22 cellular contexts compared by ENCODE assay signal in genomic region chr10:70930251-70931000, GRCh38. TPM values are rescaled to one million over a fixed set of nuclear protein-coding genes. Genes with fewer than 3 reads are reported as not detected.
A peak's percentile ranks its signal among the peaks of the same experiment; 100 is the strongest.
DNase-seq lines count a peak whose midpoint lies in the region; ATAC-seq, FAIRE-seq and TF ChIP-seq lines count a peak whose summit lies in the region.
"Had no signal": no experiment of that assay in that cellular context is flagged by ENCODE, and none has a peak within 500 bp of the region (broad histone marks: within the 10 kb centered on the region; RNA-seq: fewer than 3 reads in every experiment).

No MANE protein-coding gene starts in this region.

- H3K9me3 Mint-ChIP-seq in nephron = no peaks in the 10 kb centered on the region
- no peaks in the 10 kb centered on the region for H3K9me3 Mint-ChIP-seq in endothelial cell (ENCODE audit: unreplicated experiment)
- no peaks in the 10 kb centered on the region for H3K9me3 Mint-ChIP-seq in activated CD8-positive, alpha-beta T cell treated with anti-CD3 and anti-CD28 coated beads, Interleukin-2, amount 10 ng/mL, durations not matched to agents 7 days and 5 days (ENCODE audit: insufficient read depth)
- H3K9me3 Mint-ChIP-seq: CD14-positive monocyte had no signal

- H3K27ac ChIP-seq in mammary epithelial cell (ENCODE audit: insufficient read depth, low read depth, low read length) (no peak overlapping the region), breast epithelium (peak overlapping the region in 1 of 2 donors; percentile 25), aorta (ENCODE audit: low read depth in 1 of 2, low read length in 2 of 2) (no peak overlapping the region)
- H3K27ac ChIP-seq: 22Rv1, HL-60, KMS-11, SJCRH30 had no signal

- no peak for FAIRE-seq in GM19239 (lab: Jason Lieb, UNC)

- H2AFZ ChIP-seq in mammary epithelial cell (ENCODE audit: low read depth, low read length) = peak overlapping the region; percentile 26

- DNase-seq in mammary epithelial cell (no peak), breast epithelium (ENCODE audit: low spot score in 2 of 2) (no peak), cerebellum (ENCODE audit: low spot score) (peak; percentile 54), GM19239 (ENCODE audit: insufficient read length, low spot score) (no peak), endothelial cell (ENCODE audit: low spot score) (no peak), aorta (no peak)
- no peak for DNase-seq in activated CD8-positive, alpha-beta T cell treated with anti-CD3 and anti-CD28 coated beads, Interleukin-2, amount 10 ng/mL, durations not matched to agents 7 days and 5 days
- DNase-seq: AML-193, DMS79 treated with DMSO at 0.1 percent for 48 hours, H7, MV-4-11, NCI-H1417, NCI-H187, NCI-H2107, NCI-H2227 treated with DMSO at 0.1 percent for 48 hours, NCI-H510A treated with DMSO at 0.1 percent for 48 hours had no signal

- no peak overlapping the region for H3K4me3 ChIP-seq in mammary epithelial cell (replicated peaks in 1 of 3; ENCODE audit: insufficient read depth in 1 of 3, low read depth in 2 of 3, low read length in 3 of 3)
- H3K4me3 ChIP-seq in breast epithelium = no peak overlapping the region
- no peak overlapping the region for H3K4me3 ChIP-seq in aorta (ENCODE audit: low read length in 2 of 2)
- H3K4me3 ChIP-seq: SJCRH30 had no signal

- no peaks in the 10 kb centered on the region for H4K20me1 ChIP-seq in mammary epithelial cell (ENCODE audit: insufficient read depth, low read length)

- peak overlapping the region; percentile 46 for H3K4me2 ChIP-seq in mammary epithelial cell (ENCODE audit: insufficient read depth, low read depth, low read length)
- H3K4me2 ChIP-seq: KMS-11 had no signal

- H3K36me3 ChIP-seq in mammary epithelial cell (ENCODE audit: insufficient read depth, low read length) = no peaks in the 10 kb centered on the region
- no peaks in the 10 kb centered on the region for H3K36me3 ChIP-seq in breast epithelium
- no peaks in the 10 kb centered on the region for H3K36me3 ChIP-seq in aorta (ENCODE audit: control insufficient read depth in 1 of 2, insufficient read depth in 2 of 2, low read length in 1 of 2)
- H3K36me3 ChIP-seq: SJCRH30 had no signal

- no TSS peak for BruUV-seq in mammary epithelial cell (replicated peaks; lab: Mats Ljungman, UMichigan)

- H3K27me3 ChIP-seq in mammary epithelial cell (ENCODE audit: insufficient read depth, low read length) (no peaks in the 10 kb centered on the region), breast epithelium (no peaks in the 10 kb centered on the region), aorta (ENCODE audit: control insufficient read depth in 1 of 2, insufficient read depth in 2 of 2, low read length in 1 of 2) (no peaks in the 10 kb centered on the region)
- H3K27me3 ChIP-seq: SJCRH30 had no signal

- POLR2A ChIA-PET in activated CD8-positive, alpha-beta T cell treated with anti-CD3 and anti-CD28 coated beads, Interleukin-2, amount 10 ng/mL, durations not matched to agents 7 days and 5 days (lab: Charles Lee) = no interaction called here

- H3K9me3 ChIP-seq in mammary epithelial cell (replicated peaks; ENCODE audit: insufficient read depth, low read length) (no peaks in the 10 kb centered on the region), breast epithelium (no peaks in the 10 kb centered on the region), aorta (ENCODE audit: control insufficient read depth, low read length) (no peaks in the 10 kb centered on the region)
- H3K9me3 ChIP-seq: SJCRH30 had no signal

- H3K27ac Mint-ChIP-seq in nephron (peak overlapping the region in 2 of 3 experiments; percentile 37 to 67), endothelial cell (ENCODE audit: unreplicated experiment) (no peak overlapping the region)
- no peak overlapping the region for H3K27ac Mint-ChIP-seq in activated CD8-positive, alpha-beta T cell treated with anti-CD3 and anti-CD28 coated beads, Interleukin-2, amount 10 ng/mL, durations not matched to agents 7 days and 5 days

- peaks cover 34% of the 10 kb centered on the region for H3K27me3 Mint-ChIP-seq in nephron (ENCODE audit: low read depth)
- peaks cover 9% of the 10 kb centered on the region for H3K27me3 Mint-ChIP-seq in endothelial cell (ENCODE audit: unreplicated experiment)
- H3K27me3 Mint-ChIP-seq in activated CD8-positive, alpha-beta T cell treated with anti-CD3 and anti-CD28 coated beads, Interleukin-2, amount 10 ng/mL, durations not matched to agents 7 days and 5 days (ENCODE audit: low read depth) = no peaks in the 10 kb centered on the region

- 20% methylated on average over 9 of the region's 17 CpGs for WGBS in mammary epithelial cell (ENCODE audit: low coverage, missing lambda C conversion rate)
- 70 to 77% methylated on average over 17 of the region's 17 CpGs for WGBS in aorta, 2 donors

- H3K9ac ChIP-seq in mammary epithelial cell (ENCODE audit: insufficient read depth, low read length) = no peak overlapping the region
- H3K9ac ChIP-seq: KMS-11 had no signal

- intact Hi-C loops in mammary epithelial cell (cut with micrococcal nuclease) = no loop called here
- intact Hi-C loops in breast epithelium (cut with DNase I; ENCODE audit: low total_unique reads) = no loop called here
- intact Hi-C loops in aorta (cut with DNase I) = no loop called here

- H3K4me1 ChIP-seq in mammary epithelial cell (ENCODE audit: insufficient read depth, low read length) (peaks cover 17% of the 10 kb centered on the region), breast epithelium (no peaks in the 10 kb centered on the region), aorta (ENCODE audit: control insufficient read depth in 1 of 2, insufficient read depth in 2 of 2, low read length in 2 of 2) (no peaks in the 10 kb centered on the region)
- H3K4me1 ChIP-seq: SJCRH30 had no signal

- ATAC-seq in activated CD8-positive, alpha-beta T cell treated with anti-CD3 and anti-CD28 coated beads, Interleukin-2, amount 10 ng/mL, durations not matched to agents 7 days and 5 days = no peak
- no peak for ATAC-seq in aorta (ENCODE audit: low FRiP score)

- H3K36me3 Mint-ChIP-seq in nephron (ENCODE audit: low read depth) (no peaks in the 10 kb centered on the region), endothelial cell (ENCODE audit: low read depth, unreplicated experiment) (no peaks in the 10 kb centered on the region)
- no peaks in the 10 kb centered on the region for H3K36me3 Mint-ChIP-seq in activated CD8-positive, alpha-beta T cell treated with anti-CD3 and anti-CD28 coated beads, Interleukin-2, amount 10 ng/mL, durations not matched to agents 7 days and 5 days (ENCODE audit: low read depth)
- H3K36me3 Mint-ChIP-seq: CD14-positive monocyte had no signal

- no peak for TF ChIP-seq CTCF in mammary epithelial cell (conservative IDR thresholded peaks at IDR 0.05 in 1 of 2, IDR thresholded peaks at IDR 0.05 in 1 of 2; ENCODE audit: extremely low read depth in 1 of 2, insufficient read depth in 1 of 2, low read depth in 1 of 2, low read length in 2 of 2)
- TF ChIP-seq CTCF in breast epithelium (IDR thresholded peaks at IDR 0.05) = no peak
- no peak for TF ChIP-seq CTCF in nephron (IDR thresholded peaks at IDR 0.05; ENCODE audit: unreplicated experiment in 3 of 3)
- TF ChIP-seq CTCF in endothelial cell (IDR thresholded peaks at IDR 0.05; ENCODE audit: unreplicated experiment) = no peak

- dilution Hi-C loops in mammary epithelial cell (cut with HindIII; ENCODE audit: low sequenced_read_pairs) = no loop called here

- H3K4me3 Mint-ChIP-seq in nephron (peak overlapping the region in 1 of 3 experiments; percentile 17), endothelial cell (ENCODE audit: unreplicated experiment) (no peak overlapping the region)
- no peak overlapping the region for H3K4me3 Mint-ChIP-seq in activated CD8-positive, alpha-beta T cell treated with anti-CD3 and anti-CD28 coated beads, Interleukin-2, amount 10 ng/mL, durations not matched to agents 7 days and 5 days
- H3K4me3 Mint-ChIP-seq: CD14-positive monocyte had no signal

- CTCF ChIA-PET in mammary epithelial cell (lab: Charles Lee; ENCODE audit: low non-redundant PET) = no interaction called here
- CTCF ChIA-PET in activated CD8-positive, alpha-beta T cell treated with anti-CD3 and anti-CD28 coated beads, Interleukin-2, amount 10 ng/mL, durations not matched to agents 7 days and 5 days (lab: Charles Lee) = no interaction called here

- in situ Hi-C loops in mammary epithelial cell (cut with MboI; ENCODE audit: low sequenced_read_pairs in 2 of 2) = loop anchor here in 1 of 2 donors (5.0 to 10.0 kb wide), 2 partner anchors 284 to 357 kb away; partner anchors contain the start of gene UNC5B

- H3K4me1 Mint-ChIP-seq in nephron (peaks cover 60% of the 10 kb centered on the region), endothelial cell (ENCODE audit: unreplicated experiment) (peaks cover 2% of the 10 kb centered on the region)
- H3K4me1 Mint-ChIP-seq in activated CD8-positive, alpha-beta T cell treated with anti-CD3 and anti-CD28 coated beads, Interleukin-2, amount 10 ng/mL, durations not matched to agents 7 days and 5 days (ENCODE audit: low read depth) = no peaks in the 10 kb centered on the region

- TF ChIP-seq POLR2A in breast epithelium (IDR thresholded peaks at IDR 0.05) = no peak

- no peaks in the 10 kb centered on the region for H3K79me2 ChIP-seq in mammary epithelial cell (ENCODE audit: insufficient read depth, low read length)

RNA-seq across cellular contexts. Expression of gene PCBD1, which starts 42.1 kb away (rescaled TPM):
- total RNA-seq in mammary epithelial cell = 10 to 100 TPM; 16.5 to 34.4 TPM
- 35.9 TPM for polyA plus RNA-seq in mammary epithelial cell
- polyA minus RNA-seq in mammary epithelial cell = 17.8 TPM
- 10 to 100 TPM; 52.4 to 93.9 (median 66.6) TPM for total RNA-seq in breast epithelium
- total RNA-seq in cerebellum = 11.6 TPM
- 23.9 TPM for total RNA-seq in endothelial cell (ENCODE audit: unreplicated experiment)
- total RNA-seq in activated CD8-positive, alpha-beta T cell treated with anti-CD3 and anti-CD28 coated beads, Interleukin-2, amount 10 ng/mL, durations not matched to agents 7 days and 5 days = 10 to 100 TPM; 28.6 to 31.7 TPM
- 10 to 100 TPM; 46.0 to 49.1 TPM for total RNA-seq in aorta
- polyA plus RNA-seq in aorta = 10 to 100 TPM; 65.7 to 84.3 TPM

Comparison
In these comparisons a context has a peak if more than half of its experiments do, and no peak if none do; other contexts are left out.
1. H3K27ac Mint-ChIP-seq: peak in nephron (2 of 3); none in endothelial cell (single experiment) and activated CD8-positive, alpha-beta T cell treated with anti-CD3 and anti-CD28 coated beads, Interleukin-2, amount 10 ng/mL, durations not matched to agents 7 days and 5 days (single experiment).